28 cellular contexts compared by ENCODE assay signal in the genomic region with DNA sequence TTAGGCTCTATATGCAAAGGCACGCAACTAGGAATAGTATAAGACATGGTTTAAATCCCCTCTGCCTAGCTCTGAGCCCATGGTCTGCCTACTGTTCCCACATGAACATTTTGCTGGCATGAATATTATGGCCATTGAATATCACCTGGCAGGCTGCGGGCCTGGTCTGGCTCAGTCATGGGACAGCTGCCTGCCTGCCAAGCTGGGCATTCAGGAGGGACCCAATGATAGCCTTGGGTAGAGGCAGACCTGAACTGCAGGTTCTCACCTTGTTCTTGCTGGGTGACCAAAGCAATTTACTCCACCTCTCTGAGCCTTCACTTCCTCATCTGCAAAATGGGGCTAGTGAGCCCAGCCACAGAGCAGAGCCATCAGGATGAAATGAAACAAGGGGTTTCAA. TPM values are rescaled to one million over a fixed set of nuclear protein-coding genes. Genes with fewer than 3 reads are reported as not detected.
DNase-seq lines count a peak whose midpoint lies in the region; ATAC-seq, FAIRE-seq and TF ChIP-seq lines count a peak whose summit lies in the region.
"Had no signal": no experiment of that assay in that cellular context is flagged by ENCODE, and none has a peak within 500 bp of the region (broad histone marks: within the 10 kb centered on the region; RNA-seq: fewer than 3 reads in every experiment).

No MANE protein-coding gene starts in this region.

- POLR2A ChIA-PET in HepG2 (lab: Yijun Ruan, JAX) = no interaction called here

- ATAC-seq in heart left ventricle (peak in 3 of 4 donors; percentile 60 to 67 (median 65)), right cardiac atrium (no peak), HepG2 (no peak), right lobe of liver (no peak), body of pancreas (no peak), GM18907 (IDR thresholded peaks at IDR 0.05; ENCODE audit: unreplicated experiment) (no peak), HG03108 (IDR thresholded peaks at IDR 0.05; ENCODE audit: unreplicated experiment) (no peak)
- ATAC-seq: A549, GM12878 had no signal

- 68 to 82% (median 79%) methylated on average over 2 of the region's 2 CpGs for WGBS in heart left ventricle, 4 donors
- 90% methylated on average over 2 of the region's 2 CpGs for whole genome bisulfite sequencing in right cardiac atrium
- no CpG with 5 or more reads among the region's 2 CpGs for WGBS in HepG2 (ENCODE audit: low lambda C conversion rate)
- 82% methylated on average over 2 of the region's 2 CpGs for WGBS in right lobe of liver (ENCODE audit: insufficient coverage, low coverage, low lambda C conversion rate, missing lambda C conversion rate)
- WGBS in body of pancreas, 2 donors = 66 to 100% methylated on average over 1 to 2 of the region's 2 CpGs
- 100% methylated on average over 1 of the region's 2 CpGs; no CpG with 5 or more reads in 1 of the 2 donors for WGBS in esophagus squamous epithelium, 2 donors

- H3K27me3 ChIP-seq in heart left ventricle (no peaks in the 10 kb centered on the region), right cardiac atrium (ENCODE audit: control insufficient read depth, insufficient read depth) (no peaks in the 10 kb centered on the region), HepG2 (ENCODE audit: control insufficient read depth in 1 of 2, insufficient read depth in 2 of 2, low read length in 2 of 2) (no peaks in the 10 kb centered on the region), right lobe of liver (no peaks in the 10 kb centered on the region), body of pancreas (no peaks in the 10 kb centered on the region), esophagus squamous epithelium (no peaks in the 10 kb centered on the region)
- H3K27me3 ChIP-seq: BE2C had no signal

- intact Hi-C loops in heart left ventricle (cut with DNase I) = no loop called here
- intact Hi-C loops in right cardiac atrium (cut with DNase I) = no loop called here
- intact Hi-C loops in HepG2 (cut with micrococcal nuclease; ENCODE audit: unreplicated experiment) = no loop called here
- intact Hi-C loops in right lobe of liver (cut with DNase I) = no loop called here
- intact Hi-C loops in body of pancreas (cut with DNase I) = no loop called here
- intact Hi-C loops in esophagus squamous epithelium (cut with DNase I) = no loop called here

- TF ChIP-seq CTCF in heart left ventricle (IDR thresholded peaks at IDR 0.05) (no peak), HepG2 (CRISPR knock-in tag; IDR thresholded peaks at IDR 0.05) (no peak), right lobe of liver (IDR thresholded peaks at IDR 0.05) (no peak), body of pancreas (IDR thresholded peaks at IDR 0.05) (no peak), esophagus squamous epithelium (IDR thresholded peaks at IDR 0.05) (no peak)

- in situ Hi-C loops in HepG2 (cut with HindIII; ENCODE audit: extremely low pct_ligation_motif_present, low pct_unique_long_range_greater_than_20kb) = no loop called here

- H4K20me1 ChIP-seq in HepG2 (ENCODE audit: insufficient read depth, low read length) = no peaks in the 10 kb centered on the region
- H4K20me1 ChIP-seq: BLaER1 treated with 17β-estradiol and CSF1 and Interleukin-3, amounts not matched to agents 10 nM and 100 nM had no signal

- TF ChIP-seq POLR2A in heart left ventricle (IDR thresholded peaks at IDR 0.05) = no peak
- TF ChIP-seq POLR2A in HepG2 (IDR thresholded peaks at IDR 0.05; ENCODE audit: insufficient read depth in 1 of 2, low read depth in 2 of 2, low read length in 2 of 2) = no peak
- TF ChIP-seq POLR2A in right lobe of liver (IDR thresholded peaks at IDR 0.05) = no peak
- no peak for TF ChIP-seq POLR2A in body of pancreas (IDR thresholded peaks at IDR 0.05)
- TF ChIP-seq POLR2A in esophagus squamous epithelium (IDR thresholded peaks at IDR 0.05) = no peak

- H3K9ac ChIP-seq in HepG2 (ENCODE audit: insufficient read depth, low read depth, low read length) = no peak overlapping the region
- H3K9ac ChIP-seq: BLaER1 treated with 17β-estradiol and CSF1 and Interleukin-3, amounts not matched to agents 10 nM and 100 nM; GM23248 had no signal

- no TSS peak for BruUV-seq in HepG2 (replicated peaks; lab: Mats Ljungman, UMichigan)

- H3K36me3 ChIP-seq in heart left ventricle = peaks cover 0 to 7% (median 0%) of the 10 kb centered on the region in 9 donors
- no peaks in the 10 kb centered on the region for H3K36me3 ChIP-seq in HepG2 (replicated peaks in 1 of 2; ENCODE audit: control insufficient read depth in 1 of 2, insufficient read depth in 2 of 2, low read length in 2 of 2)
- H3K36me3 ChIP-seq in right lobe of liver = no peaks in the 10 kb centered on the region
- H3K36me3 ChIP-seq in body of pancreas (replicated peaks in 1 of 2; ENCODE audit: insufficient read depth in 1 of 2, low read depth in 2 of 2) = peaks cover 0 to 5% of the 10 kb centered on the region in 2 donors
- H3K36me3 ChIP-seq in esophagus squamous epithelium = no peaks in the 10 kb centered on the region
- H3K36me3 ChIP-seq: BLaER1 treated with 17β-estradiol and CSF1 and Interleukin-3, amounts not matched to agents 10 nM and 100 nM had no signal

- DNase-seq in heart left ventricle (peak in 1 of 5 donors; percentile 57), right cardiac atrium (no peak), HepG2 (ENCODE audit: low spot score) (no peak), right lobe of liver (no peak), body of pancreas (peak in 3 of 4 donors; percentile 35 to 75 (median 59)), esophagus squamous epithelium (lab: John Stamatoyannopoulos, UW) (no peak)
- DNase-seq: 8988T; ACHN; AML-193; BE2C; CD4-positive, alpha-beta T cell; CD8-positive, alpha-beta memory T cell; DMS 273 treated with DMSO at 0.1 percent for 48 hours; DMS79; EL; GDM1; GM23248; H7; HCEC 1CT had no signal

- TF ChIP-seq EP300 in HepG2 (IDR thresholded peaks at IDR 0.05; ENCODE audit: low read depth in 2 of 2, low read length in 2 of 2) (no peak), HepG2 (CRISPR knock-in tag; IDR thresholded peaks at IDR 0.05; ENCODE audit: borderline replicate concordance) (no peak)

- no peak overlapping the region for H3K4me2 ChIP-seq in HepG2 (ENCODE audit: low read depth, low read length)
- H3K4me2 ChIP-seq: A549 had no signal

- H3K4me1 ChIP-seq in heart left ventricle (peaks cover 0 to 12% (median 5%) of the 10 kb centered on the region in 12 donors), right cardiac atrium (ENCODE audit: control insufficient read depth, insufficient read depth, low read length) (no peaks in the 10 kb centered on the region), HepG2 (ENCODE audit: insufficient read depth, low read length) (peaks cover 9% of the 10 kb centered on the region), right lobe of liver (no peaks in the 10 kb centered on the region), body of pancreas (peaks cover 57% of the 10 kb centered on the region), esophagus squamous epithelium (peaks cover 0 to 38% (median 11%) of the 10 kb centered on the region in 3 donors)
- H3K4me1 ChIP-seq: A549 had no signal

- FAIRE-seq in HepG2 (lab: Jason Lieb, UNC) = no peak
- FAIRE-seq: A549, D721Med, GM12878, GM18507, H1 had no signal

- no peak for TF ChIP-seq RAD21 in HepG2 (CRISPR knock-in tag; IDR thresholded peaks at IDR 0.05)

- CTCF ChIA-PET in HepG2 (lab: Yijun Ruan, JAX; ENCODE audit: low intra/inter-chr PET ratio, low total read pairs) = no interaction called here

- no peak overlapping the region for H3K27ac ChIP-seq in heart left ventricle
- no peak overlapping the region for H3K27ac ChIP-seq in right cardiac atrium (ENCODE audit: low read length)
- H3K27ac ChIP-seq in HepG2 (ENCODE audit: extremely low read length, insufficient read depth, low read length) = no peak overlapping the region
- H3K27ac ChIP-seq in right lobe of liver = no peak overlapping the region
- H3K27ac ChIP-seq in body of pancreas = no peak overlapping the region
- peak overlapping the region in 3 of 4 donors; percentile 33 to 58 (median 51) for H3K27ac ChIP-seq in esophagus squamous epithelium
- H3K27ac ChIP-seq: A549; BLaER1 treated with 17β-estradiol and CSF1 and Interleukin-3, amounts not matched to agents 10 nM and 100 nM; GM23248 had no signal

- no peaks in the 10 kb centered on the region for H3K9me3 ChIP-seq in heart left ventricle
- no peaks in the 10 kb centered on the region for H3K9me3 ChIP-seq in right cardiac atrium (ENCODE audit: control insufficient read depth, low read length)
- no peaks in the 10 kb centered on the region for H3K9me3 ChIP-seq in HepG2 (ENCODE audit: low read length)
- H3K9me3 ChIP-seq in right lobe of liver = no peaks in the 10 kb centered on the region
- H3K9me3 ChIP-seq in body of pancreas = no peaks in the 10 kb centered on the region
- no peaks in the 10 kb centered on the region for H3K9me3 ChIP-seq in esophagus squamous epithelium
- H3K9me3 ChIP-seq: A549, BE2C had no signal

- H3K4me3 ChIP-seq in heart left ventricle (no peak overlapping the region), right cardiac atrium (ENCODE audit: low read length) (no peak overlapping the region), HepG2 (replicated peaks in 1 of 3; ENCODE audit: insufficient read depth in 1 of 3, low read depth in 2 of 3, low read length in 3 of 3) (no peak overlapping the region), right lobe of liver (no peak overlapping the region), body of pancreas (no peak overlapping the region), esophagus squamous epithelium (no peak overlapping the region)
- H3K4me3 ChIP-seq: A549; BLaER1 treated with 17β-estradiol and CSF1 and Interleukin-3, amounts not matched to agents 10 nM and 100 nM; GM12878; GM23248 had no signal

- H2AFZ ChIP-seq in HepG2 (ENCODE audit: low read length) = no peak overlapping the region
- H2AFZ ChIP-seq: GM23248 had no signal

- no peaks in the 10 kb centered on the region for H3K79me2 ChIP-seq in HepG2 (ENCODE audit: insufficient read depth, low read length)

RNA-seq across cellular contexts. Expression of gene RBP1, which starts 11.3 kb away (rescaled TPM):
- total RNA-seq in heart left ventricle (10 to 100 TPM in 8 of 9 donors, 1 to 10 TPM in 1; 9.4 to 32.0 (median 13.0) TPM), right cardiac atrium (10 to 100 TPM; 39.3 to 60.9 (median 54.9) TPM), HepG2 (2016; rRNA removed; fragmentation: Illumina TruSeq; extraction: Trizol) (6.4 and 8.9 TPM in 2 replicates), right lobe of liver (10 to 100 TPM; 24.1 to 53.1 (median 37.9) TPM), body of pancreas (100 to 1,000 TPM; 103 to 202 TPM), esophagus squamous epithelium (10 to 100 TPM in 3 of 4 donors, 1 to 10 TPM in 1; 9.0 to 42.9 (median 21.6) TPM)
- polyA plus RNA-seq in heart left ventricle (10 to 100 TPM; 26.4 to 27.5 TPM), right cardiac atrium (65.6 TPM), HepG2 (2011; rRNA removed) (12.6 and 16.9 TPM in 2 replicates)
- 3.8 and 9.5 TPM in 2 replicates for total RNA-seq in HepG2 (2016; cell fraction: cytosol; rRNA removed; fragmentation: Illumina TruSeq; extraction: Trizol; ENCODE audit: low read depth)
- 8.6 and 10.6 TPM in 2 replicates for total RNA-seq in HepG2 (2016; cell fraction: insoluble cytoplasmic fraction; rRNA removed; fragmentation: Illumina TruSeq; extraction: Trizol)
- 5.6 and 7.7 TPM in 2 replicates for total RNA-seq in HepG2 (2016; cell fraction: membrane; rRNA removed; fragmentation: Illumina TruSeq; extraction: Trizol)
- 3.0 and 4.3 TPM in 2 replicates for total RNA-seq in HepG2 (2016; cell fraction: nucleus; rRNA removed; fragmentation: Illumina TruSeq; extraction: Trizol)
- 19.5 and 23.3 TPM in 2 replicates for polyA plus RNA-seq in HepG2 (2011; cell fraction: cytosol; rRNA removed)
- 9.2 and 9.7 TPM in 2 replicates for polyA plus RNA-seq in HepG2 (2011; cell fraction: nucleus; rRNA removed)
- 3.9 and 9.2 TPM in 2 replicates for polyA plus RNA-seq in HepG2 (2012)
- 11.2 and 14.3 TPM in 2 replicates for polyA plus RNA-seq in HepG2 (2016; cell fraction: cytosol; fragmentation: Illumina TruSeq; extraction: Trizol; ENCODE audit: low read depth)
- 19.1 and 19.5 TPM in 2 replicates for polyA plus RNA-seq in HepG2 (2016; cell fraction: insoluble cytoplasmic fraction; fragmentation: Illumina TruSeq; extraction: Trizol; ENCODE audit: low read depth)
- polyA plus RNA-seq in HepG2 (2016; cell fraction: membrane; fragmentation: Illumina TruSeq; extraction: Trizol; ENCODE audit: low read depth) = 9.2 and 11.0 TPM in 2 replicates
- 9.2 and 17.6 TPM in 2 replicates for polyA plus RNA-seq in HepG2 (2016; cell fraction: nucleus; fragmentation: Illumina TruSeq; extraction: Trizol; ENCODE audit: insufficient read depth, low read depth)
- 12.3 TPM in 1 of 2 replicates, not detected in the other for polyA minus RNA-seq in HepG2 (2011; rRNA and poly(A)+ RNA removed; ENCODE audit: low replicate concordance)
- polyA minus RNA-seq in HepG2 (2011; cell fraction: cytosol; rRNA and poly(A)+ RNA removed) = 1.9 and 4.5 TPM in 2 replicates
- 3.9 and 6.0 TPM in 2 replicates for polyA minus RNA-seq in HepG2 (2011; cell fraction: nucleus; rRNA and poly(A)+ RNA removed)
- total RNA-seq: CD4-positive, alpha-beta T cell; CD8-positive, alpha-beta memory T cell; GM23248 had no signal
- polyA plus RNA-seq: CD14-positive monocyte; CD8-positive, alpha-beta memory T cell had no signal

RNA-seq across cellular contexts. Expression of gene RBP2, which starts 52.0 kb away (rescaled TPM):
- not detected for total RNA-seq in heart left ventricle
- polyA plus RNA-seq in heart left ventricle = under 1 TPM in 1 of 2 donors, not detected in 1; 0.25 TPM
- not detected for total RNA-seq in right cardiac atrium
- polyA plus RNA-seq in right cardiac atrium = not detected
- 2.5 TPM in 2 replicates for total RNA-seq in HepG2 (2016; rRNA removed; fragmentation: Illumina TruSeq; extraction: Trizol)
- total RNA-seq in HepG2 (2016; cell fraction: cytosol; rRNA removed; fragmentation: Illumina TruSeq; extraction: Trizol; ENCODE audit: low read depth) = 1.1 and 1.7 TPM in 2 replicates
- total RNA-seq in HepG2 (2016; cell fraction: insoluble cytoplasmic fraction; rRNA removed; fragmentation: Illumina TruSeq; extraction: Trizol) = 1.5 and 3.8 TPM in 2 replicates
- total RNA-seq in HepG2 (2016; cell fraction: membrane; rRNA removed; fragmentation: Illumina TruSeq; extraction: Trizol) = 1.3 and 1.7 TPM in 2 replicates
- total RNA-seq in HepG2 (2016; cell fraction: nucleus; rRNA removed; fragmentation: Illumina TruSeq; extraction: Trizol) = 1.4 and 1.9 TPM in 2 replicates
- polyA plus RNA-seq in HepG2 (2011; rRNA removed) = 0.17 TPM in 1 of 2 replicates, not detected in the other
- 0.21 and 0.88 TPM in 2 replicates for polyA plus RNA-seq in HepG2 (2011; cell fraction: cytosol; rRNA removed)
- not detected in 2 replicates for polyA plus RNA-seq in HepG2 (2011; cell fraction: nucleus; rRNA removed)
- 0.53 and 1.5 TPM in 2 replicates for polyA plus RNA-seq in HepG2 (2012)
- polyA plus RNA-seq in HepG2 (2016; cell fraction: cytosol; fragmentation: Illumina TruSeq; extraction: Trizol; ENCODE audit: low read depth) = 1.5 and 2.0 TPM in 2 replicates
- polyA plus RNA-seq in HepG2 (2016; cell fraction: insoluble cytoplasmic fraction; fragmentation: Illumina TruSeq; extraction: Trizol; ENCODE audit: low read depth) = 4.0 and 5.3 TPM in 2 replicates
- 1.2 and 3.3 TPM in 2 replicates for polyA plus RNA-seq in HepG2 (2016; cell fraction: membrane; fragmentation: Illumina TruSeq; extraction: Trizol; ENCODE audit: low read depth)
- polyA plus RNA-seq in HepG2 (2016; cell fraction: nucleus; fragmentation: Illumina TruSeq; extraction: Trizol; ENCODE audit: insufficient read depth, low read depth) = 1.2 and 2.1 TPM in 2 replicates
- not detected in 2 replicates for polyA minus RNA-seq in HepG2 (2011; rRNA and poly(A)+ RNA removed; ENCODE audit: low replicate concordance)
- polyA minus RNA-seq in HepG2 (2011; cell fraction: cytosol; rRNA and poly(A)+ RNA removed) = not detected in 2 replicates
- polyA minus RNA-seq in HepG2 (2011; cell fraction: nucleus; rRNA and poly(A)+ RNA removed) = not detected in 2 replicates
- total RNA-seq in right lobe of liver = not detected
- total RNA-seq in body of pancreas = not detected
- total RNA-seq in esophagus squamous epithelium = not detected
- total RNA-seq: CD4-positive, alpha-beta T cell; CD8-positive, alpha-beta memory T cell; GM12878; GM23248; H1; H7 had no signal
- polyA plus RNA-seq: A549; CD14-positive monocyte; CD8-positive, alpha-beta memory T cell; GM12878; GM23248; H1 had no signal

Comparison
In these comparisons a context has a peak if more than half of its experiments do, and no peak if none do; other contexts are left out.
1. ATAC-seq: peak in heart left ventricle (3 of 4); none in right cardiac atrium (0 of 2), HepG2 (single experiment), right lobe of liver (0 of 4), body of pancreas (single experiment), GM18907 (single experiment) and HG03108 (single experiment).
2. DNase-seq: peak in body of pancreas (3 of 4); none in right cardiac atrium (0 of 3), HepG2 (single experiment), right lobe of liver (0 of 3) and esophagus squamous epithelium (single experiment).
3. H3K27ac ChIP-seq: peak in esophagus squamous epithelium (3 of 4); none in heart left ventricle (0 of 12), right cardiac atrium (single experiment), HepG2 (single experiment), right lobe of liver (0 of 3) and body of pancreas (0 of 4).